Comparison of ENCODE assay signal across 18 cellular contexts in genomic region chr5:123487298-123487697, GRCh38. TPM values are rescaled to one million over a fixed set of nuclear protein-coding genes. Genes with fewer than 3 reads are reported as not detected.
DNase-seq lines count a peak whose midpoint lies in the region; ATAC-seq and TF ChIP-seq lines count a peak whose summit lies in the region.
"Had no signal": no experiment of that assay in that cellular context is flagged by ENCODE, and none has a peak within 500 bp of the region (broad histone marks: within the 10 kb centered on the region; RNA-seq: fewer than 3 reads in every experiment).

No MANE protein-coding gene starts in this region.

- DNase-seq in AG04450 (ENCODE audit: low read depth, low spot score) (peak; percentile 6), H4 (ENCODE audit: low spot score) (peak; percentile 11), MCF 10A (ENCODE audit: unreplicated experiment) (peak; percentile 72), right lobe of liver (peak in 1 of 3 donors; percentile 18), SIG-M5 (lab: John Stamatoyannopoulos, UW) (no peak), esophagus muscularis mucosa (ENCODE audit: extremely low spot score) (no peak)
- DNase-seq in activated T-cell treated with anti-CD3 and anti-CD28 coated beads, Interleukin-2, amount 50 U/mL, for 48 hours = no peak
- DNase-seq: activated CD8-positive, alpha-beta memory T cell treated with anti-CD3 and anti-CD28 coated beads, Interleukin-2, amount 50 U/mL, for 48 hours; activated naive CD8-positive, alpha-beta T cell treated with anti-CD3 and anti-CD28 coated beads, Interleukin-2, amount 10 ng/mL, durations not matched to agents 7 days and 5 days; dermis blood vessel endothelial cell; DMS79 treated with DMSO at 0.1 percent for 48 hours; NCI-H2171 treated with DMSO at 0.1 percent for 48 hours; stimulated activated CD4-positive, alpha-beta T cell treated with anti-CD3 and anti-CD28 coated beads, Interleukin-15, amount 100 ng/mL, for 24 hours; trophoblast cell; WERI-Rb-1 had no signal

- H3K4me3 ChIP-seq in AG04450 (ENCODE audit: low read depth, low read length) = no peak overlapping the region
- no peak overlapping the region for H3K4me3 ChIP-seq in right lobe of liver
- peak overlapping the region in 1 of 4 donors; percentile 20 for H3K4me3 ChIP-seq in esophagus muscularis mucosa
- H3K4me3 ChIP-seq: BLaER1, SK-N-MC had no signal

- H3K9me3 Mint-ChIP-seq in MCF 10A (ENCODE audit: unreplicated experiment) = no peaks in the 10 kb centered on the region

- no TSS peak for BruUV-seq in MCF 10A (replicated peaks; lab: Mats Ljungman, UMichigan)

- H3K27me3 Mint-ChIP-seq in MCF 10A (ENCODE audit: insufficient read depth, unreplicated experiment) = no peaks in the 10 kb centered on the region

- POLR2A ChIA-PET in AG04450 (lab: Yijun Ruan, JAX) (interaction anchor here (0.5 kb wide), 1 partner anchor 30 kb away, joined by 5 read pairs; no protein-coding TSS in a partner anchor), MCF 10A (lab: Yijun Ruan, JAX) (interaction anchor here (0.6 to 5.0 kb wide), 12 partner anchors 10 to 97 kb away, joined by 3 to 54 read pairs (median 4); partner anchors contain the start of genes CEP120 and CSNK1G3)

- no peaks in the 10 kb centered on the region for H3K36me3 Mint-ChIP-seq in MCF 10A (ENCODE audit: insufficient read depth, unreplicated experiment)
- H3K36me3 Mint-ChIP-seq: activated naive CD8-positive, alpha-beta T cell treated with anti-CD3 and anti-CD28 coated beads, Interleukin-2, amount 10 ng/mL, durations not matched to agents 7 days and 5 days had no signal

- 14% methylated on average over 6 of the region's 6 CpGs for WGBS in right lobe of liver (ENCODE audit: insufficient coverage, low coverage, low lambda C conversion rate, missing lambda C conversion rate)
- 65% methylated on average over 6 of the region's 6 CpGs for WGBS in esophagus muscularis mucosa

- peaks cover 22% of the 10 kb centered on the region for H3K4me1 Mint-ChIP-seq in MCF 10A (ENCODE audit: insufficient read depth, unreplicated experiment)
- H3K4me1 Mint-ChIP-seq: activated naive CD8-positive, alpha-beta T cell treated with anti-CD3 and anti-CD28 coated beads, Interleukin-2, amount 10 ng/mL, durations not matched to agents 7 days and 5 days had no signal

- TF ChIP-seq POLR2A in right lobe of liver (IDR thresholded peaks at IDR 0.05) (no peak), esophagus muscularis mucosa (IDR thresholded peaks at IDR 0.05; ENCODE audit: low read depth) (no peak)

- H3K36me3 ChIP-seq in right lobe of liver (no peaks in the 10 kb centered on the region), esophagus muscularis mucosa (no peaks in the 10 kb centered on the region)
- H3K36me3 ChIP-seq: BLaER1, WERI-Rb-1 had no signal

- no peak overlapping the region for H3K27ac ChIP-seq in AG04450 (ENCODE audit: low read depth, low read length)
- no peak overlapping the region for H3K27ac ChIP-seq in right lobe of liver
- no peak overlapping the region for H3K27ac ChIP-seq in esophagus muscularis mucosa (replicated peaks in 1 of 4)
- H3K27ac ChIP-seq: BLaER1, SK-N-MC, WERI-Rb-1 had no signal

- no peak for TF ChIP-seq EP300 in esophagus muscularis mucosa (IDR thresholded peaks at IDR 0.05)

- intact Hi-C loops in MCF 10A (cut with micrococcal nuclease) = no loop called here
- intact Hi-C loops in right lobe of liver (cut with DNase I) = no loop called here
- intact Hi-C loops in esophagus muscularis mucosa (cut with DNase I) = no loop called here

- peak; percentile 41 to 81 (median 64) for ATAC-seq in right lobe of liver
- no peak for ATAC-seq in HG02798 (IDR thresholded peaks at IDR 0.05; ENCODE audit: poor library complexity, unreplicated experiment)

- peaks cover 0 to 13% (median 6%) of the 10 kb centered on the region in 4 donors for H3K4me1 ChIP-seq in right lobe of liver
- H3K4me1 ChIP-seq in esophagus muscularis mucosa = peaks cover 0 to 11% (median 0%) of the 10 kb centered on the region in 4 donors
- H3K4me1 ChIP-seq: BLaER1 had no signal

- CTCF ChIA-PET in AG04450 (lab: Charles Lee) = interaction anchor here (3.3 kb wide), 1 partner anchor 64 kb away, joined by 11 read pairs; the partner anchor contains the start of gene CEP120
- CTCF ChIA-PET in MCF 10A (lab: Yijun Ruan, JAX) = interaction anchor here (0.6 to 2.3 kb wide), 8 partner anchors 15 to 127 kb away, joined by 3 to 9 read pairs (median 4); partner anchors contain the start of gene CEP120

- H3K9me3 ChIP-seq in AG04450 (ENCODE audit: control insufficient read depth, insufficient read depth, low read length) = no peaks in the 10 kb centered on the region
- H3K9me3 ChIP-seq in right lobe of liver = no peaks in the 10 kb centered on the region
- H3K9me3 ChIP-seq in esophagus muscularis mucosa = no peaks in the 10 kb centered on the region
- H3K9me3 ChIP-seq: BLaER1 had no signal

- H3K27me3 ChIP-seq in AG04450 (ENCODE audit: control insufficient read depth, insufficient read depth, low read length) (no peaks in the 10 kb centered on the region), right lobe of liver (no peaks in the 10 kb centered on the region), esophagus muscularis mucosa (no peaks in the 10 kb centered on the region)
- H3K27me3 ChIP-seq: BLaER1 had no signal

- peak overlapping the region; percentile 45 for H3K4me3 Mint-ChIP-seq in MCF 10A (ENCODE audit: unreplicated experiment)
- H3K4me3 Mint-ChIP-seq: activated naive CD8-positive, alpha-beta T cell treated with anti-CD3 and anti-CD28 coated beads, Interleukin-2, amount 10 ng/mL, durations not matched to agents 7 days and 5 days had no signal

- H3K27ac Mint-ChIP-seq in MCF 10A (ENCODE audit: low read depth, unreplicated experiment) = peak overlapping the region; percentile 72
- H3K27ac Mint-ChIP-seq: activated naive CD8-positive, alpha-beta T cell treated with anti-CD3 and anti-CD28 coated beads, Interleukin-2, amount 10 ng/mL, durations not matched to agents 7 days and 5 days had no signal

- TF ChIP-seq CTCF in AG04450 (IDR thresholded peaks at IDR 0.05; ENCODE audit: low read depth, low read length) = no peak
- no peak for TF ChIP-seq CTCF in MCF 10A (IDR thresholded peaks at IDR 0.05; ENCODE audit: unreplicated experiment)
- no peak for TF ChIP-seq CTCF in right lobe of liver (IDR thresholded peaks at IDR 0.05)
- no peak for TF ChIP-seq CTCF in esophagus muscularis mucosa (IDR thresholded peaks at IDR 0.05)

RNA-seq across cellular contexts. Expression of gene CSNK1G3, which starts 24.7 kb away (rescaled TPM):
- polyA plus RNA-seq in AG04450 (2011; rRNA removed) = 28.5 and 40.9 TPM in 2 replicates
- polyA minus RNA-seq in AG04450 (2011; rRNA and poly(A)+ RNA removed) = 25.8 and 49.8 TPM in 2 replicates
- total RNA-seq in H4 (2014; rRNA removed; shearing (Covaris generic)) = 34.8 and 45.6 TPM in 2 replicates
- total RNA-seq in MCF 10A (2022) (92.8 and 110 TPM in 2 replicates), right lobe of liver (10 to 100 TPM; 17.4 to 25.6 (median 19.6) TPM), esophagus muscularis mucosa (10 to 100 TPM; 31.2 to 53.7 (median 53.1) TPM)

Comparison
In these comparisons a context has a peak if more than half of its experiments do, and no peak if none do; other contexts are left out.
1. DNase-seq: peak in AG04450 (single experiment), H4 (single experiment) and MCF 10A (single experiment); none in activated T-cell treated with anti-CD3 and anti-CD28 coated beads, Interleukin-2, amount 50 U/mL, for 48 hours (0 of 2), SIG-M5 (single experiment) and esophagus muscularis mucosa (single experiment).